ENCODE assay signal across 1 cellular context in genomic region chr7:74094224-74095095, GRCh38.
TF ChIP-seq lines count a peak whose summit lies in the region.

No MANE protein-coding gene starts in this region.

TF ChIP-seq in GM12878, 131 proteins besides CTCF, POLR2A, EP300 and RAD21 (continued from another document and continues in another):
- TF ChIP-seq PRDM15 (CRISPR knock-in tag; IDR thresholded peaks at IDR 0.05), result no peak
- no peak for TF ChIP-seq E4F1 (IDR thresholded peaks at IDR 0.05; ENCODE audit: borderline replicate concordance, partially characterized antibody)
- TF ChIP-seq CHD2 (IDR thresholded peaks at IDR 0.05; ENCODE audit: borderline replicate concordance, low read depth, low read length), result no peak
- TF ChIP-seq IRF4 (IDR thresholded peaks at IDR 0.05; ENCODE audit: low read depth, low read length), result no peak
- TF ChIP-seq, protein P1, sequence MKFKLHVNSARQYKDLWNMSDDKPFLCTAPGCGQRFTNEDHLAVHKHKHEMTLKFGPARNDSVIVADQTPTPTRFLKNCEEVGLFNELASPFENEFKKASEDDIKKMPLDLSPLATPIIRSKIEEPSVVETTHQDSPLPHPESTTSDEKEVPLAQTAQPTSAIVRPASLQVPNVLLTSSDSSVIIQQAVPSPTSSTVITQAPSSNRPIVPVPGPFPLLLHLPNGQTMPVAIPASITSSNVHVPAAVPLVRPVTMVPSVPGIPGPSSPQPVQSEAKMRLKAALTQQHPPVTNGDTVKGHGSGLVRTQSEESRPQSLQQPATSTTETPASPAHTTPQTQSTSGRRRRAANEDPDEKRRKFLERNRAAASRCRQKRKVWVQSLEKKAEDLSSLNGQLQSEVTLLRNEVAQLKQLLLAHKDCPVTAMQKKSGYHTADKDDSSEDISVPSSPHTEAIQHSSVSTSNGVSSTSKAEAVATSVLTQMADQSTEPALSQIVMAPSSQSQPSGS (IDR thresholded peaks at IDR 0.05; ENCODE audit: low read length), result no peak
- TF ChIP-seq ETV6 (conservative IDR thresholded peaks at IDR 0.05 in 1 of 2, IDR thresholded peaks at IDR 0.05 in 1 of 2; ENCODE audit: borderline replicate concordance in 1 of 2, low read depth in 1 of 2), result no peak; a peak in 1 of 4 replicates
- TF ChIP-seq ZBED1 (IDR thresholded peaks at IDR 0.05; ENCODE audit: borderline replicate concordance), result peak; percentile 38; the same call in 1 of the 2 replicates
- TF ChIP-seq ZZZ3 (IDR thresholded peaks at IDR 0.05; ENCODE audit: control insufficient read depth, insufficient read length, low read depth), result no peak
- TF ChIP-seq WRNIP1 (IDR thresholded peaks at IDR 0.05; ENCODE audit: borderline replicate concordance, low read depth, low read length), result no peak
- no peak for TF ChIP-seq MYB (IDR thresholded peaks at IDR 0.05; ENCODE audit: borderline replicate concordance, low read depth, low read length)
- 0 out of 2 replicates have a peak, but pooled peaks have one; percentile 22 for TF ChIP-seq NR2C1 (IDR thresholded peaks at IDR 0.05)
- TF ChIP-seq MYC (IDR thresholded peaks at IDR 0.05; ENCODE audit: insufficient read depth, insufficient read length, insufficient replicate concordance, low read length, severe bottlenecking), result no peak
- no peak for TF ChIP-seq RCOR1 (conservative IDR thresholded peaks at IDR 0.05; ENCODE audit: low read depth, low read length)
- no peak for TF ChIP-seq SUPT20H (IDR thresholded peaks at IDR 0.05; ENCODE audit: borderline replicate concordance, control insufficient read depth, low read depth, low read length)
- TF ChIP-seq, protein P2, sequence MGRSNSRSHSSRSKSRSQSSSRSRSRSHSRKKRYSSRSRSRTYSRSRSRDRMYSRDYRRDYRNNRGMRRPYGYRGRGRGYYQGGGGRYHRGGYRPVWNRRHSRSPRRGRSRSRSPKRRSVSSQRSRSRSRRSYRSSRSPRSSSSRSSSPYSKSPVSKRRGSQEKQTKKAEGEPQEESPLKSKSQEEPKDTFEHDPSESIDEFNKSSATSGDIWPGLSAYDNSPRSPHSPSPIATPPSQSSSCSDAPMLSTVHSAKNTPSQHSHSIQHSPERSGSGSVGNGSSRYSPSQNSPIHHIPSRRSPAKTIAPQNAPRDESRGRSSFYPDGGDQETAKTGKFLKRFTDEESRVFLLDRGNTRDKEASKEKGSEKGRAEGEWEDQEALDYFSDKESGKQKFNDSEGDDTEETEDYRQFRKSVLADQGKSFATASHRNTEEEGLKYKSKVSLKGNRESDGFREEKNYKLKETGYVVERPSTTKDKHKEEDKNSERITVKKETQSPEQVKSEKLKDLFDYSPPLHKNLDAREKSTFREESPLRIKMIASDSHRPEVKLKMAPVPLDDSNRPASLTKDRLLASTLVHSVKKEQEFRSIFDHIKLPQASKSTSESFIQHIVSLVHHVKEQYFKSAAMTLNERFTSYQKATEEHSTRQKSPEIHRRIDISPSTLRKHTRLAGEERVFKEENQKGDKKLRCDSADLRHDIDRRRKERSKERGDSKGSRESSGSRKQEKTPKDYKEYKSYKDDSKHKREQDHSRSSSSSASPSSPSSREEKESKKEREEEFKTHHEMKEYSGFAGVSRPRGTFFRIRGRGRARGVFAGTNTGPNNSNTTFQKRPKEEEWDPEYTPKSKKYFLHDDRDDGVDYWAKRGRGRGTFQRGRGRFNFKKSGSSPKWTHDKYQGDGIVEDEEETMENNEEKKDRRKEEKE (IDR thresholded peaks at IDR 0.05), result no peak
- 0 out of 2 replicates have a peak, but pooled peaks have one; percentile 56 for TF ChIP-seq HDGF (IDR thresholded peaks at IDR 0.05)
- no peak for TF ChIP-seq CBX3 (IDR thresholded peaks at IDR 0.05; ENCODE audit: borderline replicate concordance, low read depth)
- TF ChIP-seq USF1 (IDR thresholded peaks at IDR 0.05; ENCODE audit: borderline replicate concordance, extremely low read length, insufficient read depth, low read depth, low read length), result peak; percentile 46
- TF ChIP-seq SP1 (IDR thresholded peaks at IDR 0.05; ENCODE audit: low read depth, low read length), result no peak
- TF ChIP-seq KLF5 (IDR thresholded peaks at IDR 0.05; ENCODE audit: partially characterized antibody), result no peak
- TF ChIP-seq SMAD5 (IDR thresholded peaks at IDR 0.05; ENCODE audit: low read depth), result no peak
- no peak for TF ChIP-seq FOS (IDR thresholded peaks at IDR 0.05; ENCODE audit: borderline replicate concordance, extremely low read depth, insufficient read length)
- TF ChIP-seq BACH1 (IDR thresholded peaks at IDR 0.05; ENCODE audit: borderline replicate concordance), result no peak
- TF ChIP-seq JUNB (IDR thresholded peaks at IDR 0.05), result peak; percentile 61
- TF ChIP-seq MEF2A (IDR thresholded peaks at IDR 0.05; ENCODE audit: insufficient read depth, low read depth, low read length), result no peak
- no peak for TF ChIP-seq CBFB (IDR thresholded peaks at IDR 0.05; ENCODE audit: low read depth)
- TF ChIP-seq TCF7 (IDR thresholded peaks at IDR 0.05; ENCODE audit: borderline replicate concordance), result no peak
- TF ChIP-seq, protein P3, sequence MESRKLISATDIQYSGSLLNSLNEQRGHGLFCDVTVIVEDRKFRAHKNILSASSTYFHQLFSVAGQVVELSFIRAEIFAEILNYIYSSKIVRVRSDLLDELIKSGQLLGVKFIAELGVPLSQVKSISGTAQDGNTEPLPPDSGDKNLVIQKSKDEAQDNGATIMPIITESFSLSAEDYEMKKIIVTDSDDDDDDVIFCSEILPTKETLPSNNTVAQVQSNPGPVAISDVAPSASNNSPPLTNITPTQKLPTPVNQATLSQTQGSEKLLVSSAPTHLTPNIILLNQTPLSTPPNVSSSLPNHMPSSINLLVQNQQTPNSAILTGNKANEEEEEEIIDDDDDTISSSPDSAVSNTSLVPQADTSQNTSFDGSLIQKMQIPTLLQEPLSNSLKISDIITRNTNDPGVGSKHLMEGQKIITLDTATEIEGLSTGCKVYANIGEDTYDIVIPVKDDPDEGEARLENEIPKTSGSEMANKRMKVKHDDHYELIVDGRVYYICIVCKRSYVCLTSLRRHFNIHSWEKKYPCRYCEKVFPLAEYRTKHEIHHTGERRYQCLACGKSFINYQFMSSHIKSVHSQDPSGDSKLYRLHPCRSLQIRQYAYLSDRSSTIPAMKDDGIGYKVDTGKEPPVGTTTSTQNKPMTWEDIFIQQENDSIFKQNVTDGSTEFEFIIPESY (IDR thresholded peaks at IDR 0.05), result no peak
- TF ChIP-seq IKZF2 (IDR thresholded peaks at IDR 0.05), result peak in 1 of 2 experiments; percentile 46; a peak in 2 of 4 replicates
- no peak; the same call in 1 of the 2 replicates for TF ChIP-seq DPF2 (IDR thresholded peaks at IDR 0.05)
- no peak for TF ChIP-seq TBL1XR1 (IDR thresholded peaks at IDR 0.05; ENCODE audit: low read depth, low read length)
- TF ChIP-seq RB1 (IDR thresholded peaks at IDR 0.05; ENCODE audit: borderline replicate concordance), result no peak
- TF ChIP-seq PML (IDR thresholded peaks at IDR 0.05; ENCODE audit: low read length), result no peak
- TF ChIP-seq EZH2 (IDR thresholded peaks at IDR 0.05; ENCODE audit: borderline replicate concordance, control insufficient read depth, low read depth, low read length), result no peak
- no peak for TF ChIP-seq ZNF207 (IDR thresholded peaks at IDR 0.05; ENCODE audit: borderline replicate concordance)
- no peak for TF ChIP-seq IRF3 (IDR thresholded peaks at IDR 0.05)
- TF ChIP-seq POLR2AphosphoS5 (IDR thresholded peaks at IDR 0.05; ENCODE audit: low read length), result peak; percentile 68
- no peak for TF ChIP-seq SREBF2 (IDR thresholded peaks at IDR 0.05; ENCODE audit: low read length)
- peak; percentile 35 for TF ChIP-seq MEF2B (IDR thresholded peaks at IDR 0.05; ENCODE audit: partially characterized antibody, poor library complexity, severe bottlenecking)
- peak; percentile 25; the same call in 1 of the 2 replicates for TF ChIP-seq RELB (IDR thresholded peaks at IDR 0.05; ENCODE audit: low read depth)
- TF ChIP-seq IKZF1 (conservative IDR thresholded peaks at IDR 0.05), result peak; percentile 72
- TF ChIP-seq, protein P4, sequence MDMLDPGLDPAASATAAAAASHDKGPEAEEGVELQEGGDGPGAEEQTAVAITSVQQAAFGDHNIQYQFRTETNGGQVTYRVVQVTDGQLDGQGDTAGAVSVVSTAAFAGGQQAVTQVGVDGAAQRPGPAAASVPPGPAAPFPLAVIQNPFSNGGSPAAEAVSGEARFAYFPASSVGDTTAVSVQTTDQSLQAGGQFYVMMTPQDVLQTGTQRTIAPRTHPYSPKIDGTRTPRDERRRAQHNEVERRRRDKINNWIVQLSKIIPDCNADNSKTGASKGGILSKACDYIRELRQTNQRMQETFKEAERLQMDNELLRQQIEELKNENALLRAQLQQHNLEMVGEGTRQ (IDR thresholded peaks at IDR 0.05; ENCODE audit: borderline replicate concordance, low read depth, low read length), result no peak
- TF ChIP-seq RUNX3 (IDR thresholded peaks at IDR 0.05; ENCODE audit: low read length), result peak; percentile 74
- TF ChIP-seq STAT3 (IDR thresholded peaks at IDR 0.05; ENCODE audit: low read depth, low read length), result no peak
- peak; percentile 51; the same call in 1 of the 2 replicates for TF ChIP-seq GATAD2B (conservative IDR thresholded peaks at IDR 0.05; ENCODE audit: low read depth)
